ENCODE assay signal across 8 cellular contexts in the genomic region with DNA sequence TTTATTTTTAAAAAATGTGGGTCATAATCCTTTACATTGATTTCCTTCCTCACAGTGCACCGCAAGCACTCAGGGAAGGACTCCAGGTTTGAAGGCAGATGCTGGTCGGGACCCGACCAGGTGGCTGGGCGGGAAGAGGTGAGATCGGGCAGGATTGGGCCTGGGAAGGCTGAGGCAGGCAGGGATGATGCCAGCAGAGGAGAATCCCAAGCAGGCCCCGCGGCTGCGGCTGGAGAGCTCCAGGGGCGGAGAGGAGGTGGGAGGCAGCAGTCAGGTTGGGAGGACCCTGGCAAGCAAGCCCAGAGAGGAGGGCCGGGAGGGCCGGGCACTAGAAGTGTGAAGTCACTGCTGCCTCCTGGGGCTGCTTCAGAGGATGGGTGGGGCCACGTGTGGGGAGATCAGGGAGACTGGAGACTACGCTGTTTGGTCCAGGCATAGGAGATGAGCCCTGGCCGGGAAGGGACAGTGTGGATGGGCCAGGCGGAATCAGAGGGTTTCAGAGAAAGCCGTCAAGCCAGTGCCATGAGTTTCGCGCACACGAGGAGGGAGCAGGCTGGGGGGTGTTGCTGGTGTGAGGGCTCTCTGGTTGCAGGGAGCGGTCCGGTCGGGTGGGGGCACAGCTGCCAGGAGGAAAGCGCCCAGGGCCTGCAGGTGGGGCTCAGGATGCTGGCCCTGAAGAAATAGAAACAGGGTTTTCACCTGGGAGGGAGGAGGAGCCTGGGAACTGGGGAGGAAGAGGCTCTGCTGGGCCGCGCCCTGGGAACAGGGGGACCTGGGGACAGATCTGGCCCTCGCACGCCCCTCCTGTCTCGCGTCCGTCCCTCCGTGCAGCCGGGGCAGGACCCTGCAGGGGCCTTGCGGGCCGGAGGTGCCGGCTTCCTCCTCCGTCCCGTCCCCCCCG. TPM values are rescaled to one million over a fixed set of nuclear protein-coding genes. Genes with fewer than 3 reads are reported as not detected.
DNase-seq lines count a peak whose midpoint lies in the region; ATAC-seq and TF ChIP-seq lines count a peak whose summit lies in the region.

No MANE protein-coding gene starts in this region.

- H3K9me3 ChIP-seq in psoas muscle: peaks cover 6% of the 10 kb centered on the region

- DNase-seq in ELF-1 (ENCODE audit: low read depth, low spot score) (peak; percentile 92), Right ventricle myocardium superior (peak; percentile 78), psoas muscle (peak; percentile 67 to 73), GM13976 (ENCODE audit: low spot score) (no peak), GOT3 (lab: John Stamatoyannopoulos, UW) (no peak), NOMO-1 (lab: John Stamatoyannopoulos, UW; ENCODE audit: unreplicated experiment in 2 of 2) (no peak)

- peaks cover 3% of the 10 kb centered on the region for H3K4me1 ChIP-seq in psoas muscle

- ATAC-seq in Right ventricle myocardium superior (ENCODE audit: poor library complexity) (peak; percentile 40), psoas muscle (peak; percentile 4 to 46 (median 24)), GM19328 (IDR thresholded peaks at IDR 0.05; ENCODE audit: unreplicated experiment) (no peak)

- intact Hi-C loops in Right ventricle myocardium superior (cut with DNase I) (no loop called here), psoas muscle (cut with DNase I) (no loop called here)

- 24 to 40% (median 32%) methylated on average over 30 to 38 of the region's 38 CpGs for WGBS in psoas muscle, 3 donors

- no peaks in the 10 kb centered on the region for H3K36me3 ChIP-seq in psoas muscle (ENCODE audit: insufficient read depth in 1 of 2, low read depth in 1 of 2)

- H3K27me3 ChIP-seq in psoas muscle (ENCODE audit: insufficient read depth in 3 of 3, low read length in 2 of 3): peaks cover 0 to 79% (median 12%) of the 10 kb centered on the region in 3 donors

- H3K27ac ChIP-seq in VCaP (peak overlapping the region; percentile 69; the same call in 1 of the 2 replicates), psoas muscle (peak overlapping the region; percentile 30)

- in situ Hi-C loops in GM13976 (cut with MboI; ENCODE audit: low sequenced_read_pairs, unreplicated experiment): no loop called here

- H3K4me3 ChIP-seq in psoas muscle: peak overlapping the region; percentile 56

- no peak for TF ChIP-seq CTCF in VCaP (conservative IDR thresholded peaks at IDR 0.05)
- no peak for TF ChIP-seq CTCF in psoas muscle (IDR thresholded peaks at IDR 0.05)
- no peak for TF ChIP-seq CTCF in GM13976 (IDR thresholded peaks at IDR 0.05; ENCODE audit: borderline replicate concordance, control extremely low read depth, extremely low read depth, insufficient read depth, missing control alignments)

RNA-seq across cellular contexts. Expression of a gene that starts 0.9 kb away (rescaled TPM):
- total RNA-seq in Right ventricle myocardium superior (44.2 TPM), psoas muscle (10 to 100 TPM; 11.6 to 21.1 (median 15.1) TPM)
- 10 to 100 TPM in 2 of 3 donors, 1 to 10 TPM in 1; 4.8 to 25.3 (median 11.3) TPM for polyA plus RNA-seq in psoas muscle

Comparison
In these comparisons a context has a peak if more than half of its experiments do, and no peak if none do; other contexts are left out.
1. DNase-seq: peak in ELF-1 (single experiment), Right ventricle myocardium superior (single experiment) and psoas muscle (2 of 2); none in GM13976 (single experiment), GOT3 (single experiment) and NOMO-1 (0 of 2).